13 cellular contexts compared by ENCODE assay signal in genomic region chr11:15493921-15494630, GRCh38.
DNase-seq lines count a peak whose midpoint lies in the region; ATAC-seq and TF ChIP-seq lines count a peak whose summit lies in the region.
"Had no signal": no experiment of that assay in that cellular context is flagged by ENCODE, and none has a peak within 500 bp of the region (broad histone marks: within the 10 kb centered on the region; RNA-seq: fewer than 3 reads in every experiment).

No MANE protein-coding gene starts in this region.

- H3K4me3 ChIP-seq in body of pancreas (no peak overlapping the region), mesenchymal stem cell (ENCODE audit: insufficient read depth in 1 of 2, low read depth in 1 of 2, low read length in 2 of 2) (no peak overlapping the region)
- H3K4me3 ChIP-seq in effector memory CD4-positive, alpha-beta T cell (ENCODE audit: insufficient read depth, low read depth, low read length, poor library complexity, severe bottlenecking) = no peak overlapping the region
- H3K4me3 ChIP-seq: BLaER1, thoracic aorta had no signal

- no peak overlapping the region for H2BK12ac ChIP-seq in mesenchymal stem cell (ENCODE audit: low read length in 2 of 2)

- H3K27me3 ChIP-seq in body of pancreas = no peaks in the 10 kb centered on the region
- no peaks in the 10 kb centered on the region for H3K27me3 ChIP-seq in mesenchymal stem cell (ENCODE audit: control insufficient read depth in 1 of 2, insufficient read depth in 1 of 2, low read length in 2 of 2)
- H3K27me3 ChIP-seq in effector memory CD4-positive, alpha-beta T cell (replicated peaks; ENCODE audit: control insufficient read depth, insufficient read depth, low read length, poor library complexity, severe bottlenecking) = no peaks in the 10 kb centered on the region
- H3K27me3 ChIP-seq: BLaER1 had no signal

- no peak overlapping the region for H3K18ac ChIP-seq in mesenchymal stem cell (ENCODE audit: low read depth in 1 of 2, low read length in 2 of 2)

- no peak overlapping the region for H2AFZ ChIP-seq in mesenchymal stem cell (ENCODE audit: low read depth, low read length)

- no peak for ATAC-seq in body of pancreas
- ATAC-seq in GM18907 (IDR thresholded peaks at IDR 0.05; ENCODE audit: unreplicated experiment) = no peak
- ATAC-seq: right cardiac atrium had no signal

- peak; percentile 63 for DNase-seq in H4 (ENCODE audit: low spot score)
- peak; percentile 60 for DNase-seq in NCI-H2196 treated with DMSO at 0.1 percent for 48 hours (lab: John Stamatoyannopoulos, UW; ENCODE audit: unreplicated experiment)
- DNase-seq in body of pancreas = peak in 3 of 4 donors; percentile 9 to 39 (median 20)
- DNase-seq in mesenchymal stem cell = peak; percentile 50
- no peak for DNase-seq in effector memory CD4-positive, alpha-beta T cell
- no peak for DNase-seq in SK-N-DZ (ENCODE audit: low spot score)
- no peak for DNase-seq in cardiac septum (ENCODE audit: low spot score)
- DNase-seq: activated CD4-positive, alpha-beta T cell treated with anti-CD3 and anti-CD28 coated beads, Interleukin-2, amount 10 ng/mL, durations not matched to agents 7 days and 5 days; right cardiac atrium; SW 1271 had no signal

- WGBS in body of pancreas, 2 donors = 55 to 59% methylated on average over 1 of the region's 1 CpG
- 48% methylated on average over 1 of the region's 1 CpG for WGBS in mesenchymal stem cell

- no peak overlapping the region for H3K14ac ChIP-seq in mesenchymal stem cell (ENCODE audit: low read length in 2 of 2)

- H4K8ac ChIP-seq in mesenchymal stem cell (ENCODE audit: low read length) = no peak overlapping the region

- H2AK5ac ChIP-seq in mesenchymal stem cell (ENCODE audit: low read length, severe bottlenecking) = no peak overlapping the region

- no peak overlapping the region for H2BK120ac ChIP-seq in mesenchymal stem cell (ENCODE audit: low read depth, low read length)

- no peak overlapping the region for H3K9ac ChIP-seq in mesenchymal stem cell (ENCODE audit: low read length)
- H3K9ac ChIP-seq: BLaER1 had no signal

- no peak overlapping the region for H2BK5ac ChIP-seq in mesenchymal stem cell (ENCODE audit: low read depth, low read length, poor library complexity, severe bottlenecking)

- H3K27ac ChIP-seq in body of pancreas (no peak overlapping the region), mesenchymal stem cell (ENCODE audit: low read length, poor library complexity, severe bottlenecking) (no peak overlapping the region)
- no peak overlapping the region for H3K27ac ChIP-seq in effector memory CD4-positive, alpha-beta T cell (ENCODE audit: insufficient read depth, low read length, poor library complexity, severe bottlenecking)
- H3K27ac ChIP-seq: BLaER1, thoracic aorta had no signal

- H3K9me3 ChIP-seq in body of pancreas = no peaks in the 10 kb centered on the region
- H3K9me3 ChIP-seq in mesenchymal stem cell (ENCODE audit: control insufficient read depth, low read length) = no peaks in the 10 kb centered on the region
- H3K9me3 ChIP-seq in effector memory CD4-positive, alpha-beta T cell (ENCODE audit: control insufficient read depth, low read length) = no peaks in the 10 kb centered on the region
- H3K9me3 ChIP-seq: BLaER1, thoracic aorta had no signal

- H3K79me1 ChIP-seq in mesenchymal stem cell (replicated peaks; ENCODE audit: low read length, poor library complexity, severe bottlenecking) = no peaks in the 10 kb centered on the region

- no peak overlapping the region for H3K23ac ChIP-seq in mesenchymal stem cell (ENCODE audit: low read length in 2 of 2)

- peaks cover 11% of the 10 kb centered on the region for H3K4me1 ChIP-seq in body of pancreas
- no peaks in the 10 kb centered on the region for H3K4me1 ChIP-seq in mesenchymal stem cell (ENCODE audit: control insufficient read depth, insufficient read depth, low read depth, low read length)
- H3K4me1 ChIP-seq in effector memory CD4-positive, alpha-beta T cell (ENCODE audit: control insufficient read depth, insufficient read depth, low read length, poor library complexity, severe bottlenecking) = no peaks in the 10 kb centered on the region
- H3K4me1 ChIP-seq: BLaER1 had no signal

- TF ChIP-seq CTCF in body of pancreas (IDR thresholded peaks at IDR 0.05) = no peak

- no peaks in the 10 kb centered on the region for H3K36me3 ChIP-seq in body of pancreas (replicated peaks in 1 of 2; ENCODE audit: insufficient read depth in 1 of 2, low read depth in 2 of 2)
- no peaks in the 10 kb centered on the region for H3K36me3 ChIP-seq in mesenchymal stem cell (ENCODE audit: control insufficient read depth in 1 of 2, insufficient read depth in 2 of 2, low read depth in 1 of 2, low read length in 2 of 2)
- no peaks in the 10 kb centered on the region for H3K36me3 ChIP-seq in effector memory CD4-positive, alpha-beta T cell (ENCODE audit: control insufficient read depth, insufficient read depth, low read length)
- H3K36me3 ChIP-seq: BLaER1, thoracic aorta had no signal

- H4K91ac ChIP-seq in mesenchymal stem cell (ENCODE audit: low read length) = no peak overlapping the region

- TF ChIP-seq POLR2A in body of pancreas (IDR thresholded peaks at IDR 0.05) = no peak

- no peak overlapping the region for H3K4ac ChIP-seq in mesenchymal stem cell (ENCODE audit: low read depth in 1 of 2, low read length in 2 of 2)

- no peak overlapping the region for H2BK15ac ChIP-seq in mesenchymal stem cell (ENCODE audit: low read depth, poor library complexity, severe bottlenecking)

- intact Hi-C loops in body of pancreas (cut with DNase I) (no loop called here), cardiac septum (cut with DNase I) (no loop called here)

- no peak overlapping the region for H3K4me2 ChIP-seq in mesenchymal stem cell (ENCODE audit: low read length, poor library complexity, severe bottlenecking)
- H3K4me2 ChIP-seq: BLaER1 had no signal

Comparison
In these comparisons a context has a peak if more than half of its experiments do, and no peak if none do; other contexts are left out.
1. DNase-seq: peak in H4 (single experiment), NCI-H2196 treated with DMSO at 0.1 percent for 48 hours (single experiment), body of pancreas (3 of 4) and mesenchymal stem cell (single experiment); none in effector memory CD4-positive, alpha-beta T cell (0 of 3), SK-N-DZ (single experiment) and cardiac septum (single experiment).